Comparison of ENCODE assay signal across 8 cellular contexts in genomic region chr9:33677506-33677809, GRCh38.
DNase-seq lines count a peak whose midpoint lies in the region; ATAC-seq and TF ChIP-seq lines count a peak whose summit lies in the region.
"Had no signal": no experiment of that assay in that cellular context is flagged by ENCODE, and none has a peak within 500 bp of the region (broad histone marks: within the 10 kb centered on the region; RNA-seq: fewer than 3 reads in every experiment).

No MANE protein-coding gene starts in this region.

- H3K9ac ChIP-seq in iPS-18a (ENCODE audit: low read length): peak overlapping the region; percentile 69

- no peaks in the 10 kb centered on the region for H3K9me3 Mint-ChIP-seq in activated CD4-positive, alpha-beta memory T cell treated with anti-CD3 and anti-CD28 coated beads, Interleukin-2, amount 10 ng/mL, durations not matched to agents 7 days and 5 days

- H3K27ac ChIP-seq in iPS-18a (ENCODE audit: low read length): no peak overlapping the region
- peak overlapping the region in 4 of 8 donors; percentile 3 to 66 (median 50) for H3K27ac ChIP-seq in spleen

- H3K4me1 ChIP-seq in iPS-18a (ENCODE audit: control insufficient read depth, low read depth, low read length) (peaks cover 3% of the 10 kb centered on the region), spleen (peaks cover 0 to 16% (median 6%) of the 10 kb centered on the region in 6 donors)

- DNase-seq in HFF-Myc (ENCODE audit: extremely low read depth, low read depth) (no peak), spleen (no peak), HuH-7.5 (ENCODE audit: low spot score) (no peak), NCI-H187 treated with DMSO at 0.1 percent for 48 hours (lab: John Stamatoyannopoulos, UW) (no peak)
- DNase-seq in activated CD4-positive, alpha-beta memory T cell treated with anti-CD3 and anti-CD28 coated beads, Interleukin-2, amount 10 ng/mL, durations not matched to agents 7 days and 5 days: no peak
- DNase-seq: T1000 had no signal

- no peaks in the 10 kb centered on the region for H3K9me3 ChIP-seq in iPS-18a (ENCODE audit: control insufficient read depth, low read depth, low read length)
- H3K9me3 ChIP-seq in spleen: no peaks in the 10 kb centered on the region

- intact Hi-C loops in spleen (cut with DNase I; ENCODE audit: low total_unique reads): no loop called here

- H3K36me3 Mint-ChIP-seq in activated CD4-positive, alpha-beta memory T cell treated with anti-CD3 and anti-CD28 coated beads, Interleukin-2, amount 10 ng/mL, durations not matched to agents 7 days and 5 days (ENCODE audit: low read depth): peaks cover 3% of the 10 kb centered on the region

- peaks cover 76% of the 10 kb centered on the region for H3K27me3 Mint-ChIP-seq in activated CD4-positive, alpha-beta memory T cell treated with anti-CD3 and anti-CD28 coated beads, Interleukin-2, amount 10 ng/mL, durations not matched to agents 7 days and 5 days

- WGBS in spleen, 5 donors: 48 to 62% (median 51%) methylated on average over 3 of the region's 3 CpGs

- H3K4me1 Mint-ChIP-seq in activated CD4-positive, alpha-beta memory T cell treated with anti-CD3 and anti-CD28 coated beads, Interleukin-2, amount 10 ng/mL, durations not matched to agents 7 days and 5 days: peaks cover 7% of the 10 kb centered on the region

- POLR2A ChIA-PET in activated CD4-positive, alpha-beta memory T cell treated with anti-CD3 and anti-CD28 coated beads, Interleukin-2, amount 10 ng/mL, durations not matched to agents 7 days and 5 days (lab: Charles Lee): no interaction called here

- ATAC-seq in HG03460 (IDR thresholded peaks at IDR 0.05; ENCODE audit: unreplicated experiment): no peak

- peak overlapping the region; percentile 82 for H3K4me3 Mint-ChIP-seq in activated CD4-positive, alpha-beta memory T cell treated with anti-CD3 and anti-CD28 coated beads, Interleukin-2, amount 10 ng/mL, durations not matched to agents 7 days and 5 days

- no peak overlapping the region for H3K27ac Mint-ChIP-seq in activated CD4-positive, alpha-beta memory T cell treated with anti-CD3 and anti-CD28 coated beads, Interleukin-2, amount 10 ng/mL, durations not matched to agents 7 days and 5 days

- no peaks in the 10 kb centered on the region for H3K36me3 ChIP-seq in iPS-18a (ENCODE audit: control insufficient read depth, low read depth, low read length)
- H3K36me3 ChIP-seq in spleen: no peaks in the 10 kb centered on the region

- no peak for TF ChIP-seq POLR2A in spleen (IDR thresholded peaks at IDR 0.05)

- no peak for TF ChIP-seq CTCF in HFF-Myc (IDR thresholded peaks at IDR 0.05; ENCODE audit: low read depth, low read length, missing control alignments)
- TF ChIP-seq CTCF in spleen (IDR thresholded peaks at IDR 0.05 in 8 of 11, conservative IDR thresholded peaks at IDR 0.05 in 3 of 11): no peak

- CTCF ChIA-PET in activated CD4-positive, alpha-beta memory T cell treated with anti-CD3 and anti-CD28 coated beads, Interleukin-2, amount 10 ng/mL, durations not matched to agents 7 days and 5 days (lab: Charles Lee): no interaction called here

- H3K27me3 ChIP-seq in iPS-18a (ENCODE audit: control insufficient read depth, insufficient read depth, low read length) (no peaks in the 10 kb centered on the region), spleen (replicated peaks in 1 of 7) (peaks cover 0 to 64% (median 20%) of the 10 kb centered on the region in 7 donors)

- peak overlapping the region; percentile 26 for H3K4me3 ChIP-seq in HFF-Myc (replicated peaks; ENCODE audit: low read depth, low read length)
- H3K4me3 ChIP-seq in iPS-18a (ENCODE audit: low read length): peak overlapping the region; percentile 81
- peak overlapping the region in 7 of 8 donors; percentile 43 to 74 (median 49) for H3K4me3 ChIP-seq in spleen

Comparison
In these comparisons a context has a peak if more than half of its experiments do, and no peak if none do; other contexts are left out.
1. H3K4me3 ChIP-seq: peak in every context shown above with its lines; median percentile 81 in iPS-18a; 49 in spleen; 26 in HFF-Myc.